Comparison of ENCODE assay signal across 15 cellular contexts in the genomic region with DNA sequence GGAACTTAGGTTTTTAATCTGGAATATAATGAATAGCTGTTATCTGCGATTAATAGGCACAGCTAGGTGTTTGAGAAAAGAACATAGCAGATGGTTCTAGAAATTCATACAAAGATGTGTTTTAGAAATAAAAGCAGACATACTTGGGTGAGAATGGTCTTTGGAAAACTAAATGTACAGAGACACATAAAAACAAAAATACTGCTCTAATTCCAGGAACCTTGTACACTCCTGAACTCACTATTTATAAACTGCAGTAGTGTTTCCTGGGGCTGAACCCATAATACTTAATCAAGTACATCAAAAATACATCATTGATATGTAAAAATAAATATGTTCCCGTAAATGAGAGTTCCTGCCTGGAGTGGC.
A peak's percentile ranks its signal among the peaks of the same experiment; 100 is the strongest.
DNase-seq lines count a peak whose midpoint lies in the region; ATAC-seq, FAIRE-seq and TF ChIP-seq lines count a peak whose summit lies in the region.
"Had no signal": no experiment of that assay in that cellular context is flagged by ENCODE, and none has a peak within 500 bp of the region (broad histone marks: within the 10 kb centered on the region; RNA-seq: fewer than 3 reads in every experiment).

No MANE protein-coding gene starts in this region.

- in situ Hi-C loops in gastrocnemius medialis (cut with MboI; ENCODE audit: low sequenced_read_pairs in 4 of 4) (loop anchor here in 1 of 4 donors (10.0 kb wide), 1 partner anchor 56 kb away; no protein-coding TSS in a partner anchor), HepG2 (cut with HindIII; ENCODE audit: extremely low pct_ligation_motif_present, low pct_unique_long_range_greater_than_20kb) (no loop called here)

- peaks cover 37% of the 10 kb centered on the region for H3F3A ChIP-seq in DOHH2 (ENCODE audit: control insufficient read depth, insufficient read depth)

- no peaks in the 10 kb centered on the region for H3K9me2 ChIP-seq in DOHH2 (replicated peaks; ENCODE audit: control insufficient read depth, low read length)

- no peak for ATAC-seq in gastrocnemius medialis
- ATAC-seq in HepG2 = no peak

- H3K36me3 Mint-ChIP-seq in T-helper 1 cell treated with Interleukin-12 subunit alpha and Interleukin-12 subunit beta and Interleukin-4 antibody, amounts not matched to agents 30 μg/mL and 1 μg/mL, for 36 hours (ENCODE audit: low read depth) = peaks cover 66% of the 10 kb centered on the region
- H3K36me3 Mint-ChIP-seq in brain = peaks cover 7% of the 10 kb centered on the region
- H3K36me3 Mint-ChIP-seq: mesothelial cell of epicardium had no signal

- H3K27ac ChIP-seq in DOHH2 (ENCODE audit: low read depth, low read length) (peak overlapping the region; percentile 87), gastrocnemius medialis (peak overlapping the region; percentile 19 to 65 (median 56)), HepG2 (ENCODE audit: extremely low read length, insufficient read depth, low read length) (no peak overlapping the region)
- H3K27ac ChIP-seq: 22Rv1 had no signal

- FAIRE-seq in HepG2 (lab: Jason Lieb, UNC) = no peak
- FAIRE-seq: G401.6 had no signal

- no peaks in the 10 kb centered on the region for H3K27me3 Mint-ChIP-seq in T-helper 1 cell treated with Interleukin-12 subunit alpha and Interleukin-12 subunit beta and Interleukin-4 antibody, amounts not matched to agents 30 μg/mL and 1 μg/mL, for 36 hours (ENCODE audit: low read depth)
- no peaks in the 10 kb centered on the region for H3K27me3 Mint-ChIP-seq in brain

- H3K9me3 ChIP-seq in DOHH2 (ENCODE audit: control insufficient read depth, insufficient read depth, low read length) = no peaks in the 10 kb centered on the region
- H3K9me3 ChIP-seq in gastrocnemius medialis = no peaks in the 10 kb centered on the region
- no peaks in the 10 kb centered on the region for H3K9me3 ChIP-seq in HepG2 (ENCODE audit: low read length)

- TF ChIP-seq POLR2A in gastrocnemius medialis (IDR thresholded peaks at IDR 0.05) = no peak
- TF ChIP-seq POLR2A in HepG2 (IDR thresholded peaks at IDR 0.05; ENCODE audit: insufficient read depth in 1 of 2, low read depth in 2 of 2, low read length in 2 of 2) = no peak

- H3K9me3 Mint-ChIP-seq in T-helper 1 cell treated with Interleukin-12 subunit alpha and Interleukin-12 subunit beta and Interleukin-4 antibody, amounts not matched to agents 30 μg/mL and 1 μg/mL, for 36 hours = no peaks in the 10 kb centered on the region
- no peaks in the 10 kb centered on the region for H3K9me3 Mint-ChIP-seq in brain
- H3K9me3 Mint-ChIP-seq: immature natural killer cell, mesothelial cell of epicardium had no signal

- H3K4me3 ChIP-seq in DOHH2 (ENCODE audit: low read length) = peak overlapping the region; percentile 59; the same call in 1 of the 2 replicates
- H3K4me3 ChIP-seq in gastrocnemius medialis = no peak overlapping the region
- no peak overlapping the region for H3K4me3 ChIP-seq in HepG2 (replicated peaks in 1 of 3; ENCODE audit: insufficient read depth in 1 of 3, low read depth in 2 of 3, low read length in 3 of 3)

- WGBS in HepG2 (ENCODE audit: low lambda C conversion rate) = 95% methylated on average over 2 of the region's 2 CpGs

- no peak overlapping the region for H2AFZ ChIP-seq in HepG2 (ENCODE audit: low read length)

- TF ChIP-seq CTCF in DOHH2 (IDR thresholded peaks at IDR 0.05; ENCODE audit: low read depth, low read length, poor library complexity, severe bottlenecking) = no peak
- TF ChIP-seq CTCF in brain (conservative IDR thresholded peaks at IDR 0.05) = no peak
- no peak for TF ChIP-seq CTCF in gastrocnemius medialis (IDR thresholded peaks at IDR 0.05 in 4 of 5, conservative IDR thresholded peaks at IDR 0.05 in 1 of 5)
- no peak for TF ChIP-seq CTCF in HepG2 (CRISPR knock-in tag; IDR thresholded peaks at IDR 0.05)

- TF ChIP-seq RAD21 in HepG2 (CRISPR knock-in tag; IDR thresholded peaks at IDR 0.05) = no peak

- H3K4me3 Mint-ChIP-seq in T-helper 1 cell treated with Interleukin-12 subunit alpha and Interleukin-12 subunit beta and Interleukin-4 antibody, amounts not matched to agents 30 μg/mL and 1 μg/mL, for 36 hours = no peak overlapping the region
- H3K4me3 Mint-ChIP-seq in brain = no peak overlapping the region
- H3K4me3 Mint-ChIP-seq: immature natural killer cell, mesothelial cell of epicardium had no signal

- CTCF ChIA-PET in HepG2 (lab: Yijun Ruan, JAX; ENCODE audit: low intra/inter-chr PET ratio, low total read pairs) = no interaction called here

- H3K27me3 ChIP-seq in DOHH2 (ENCODE audit: control insufficient read depth, low read length) (no peaks in the 10 kb centered on the region), gastrocnemius medialis (no peaks in the 10 kb centered on the region), HepG2 (ENCODE audit: control insufficient read depth in 1 of 2, insufficient read depth in 2 of 2, low read length in 2 of 2) (no peaks in the 10 kb centered on the region)

- peaks cover 100% of the 10 kb centered on the region for H3K36me3 ChIP-seq in DOHH2 (ENCODE audit: control insufficient read depth, low read length)
- no peaks in the 10 kb centered on the region for H3K36me3 ChIP-seq in gastrocnemius medialis
- H3K36me3 ChIP-seq in HepG2 (replicated peaks in 1 of 2; ENCODE audit: control insufficient read depth in 1 of 2, insufficient read depth in 2 of 2, low read length in 2 of 2) = no peaks in the 10 kb centered on the region

- peaks cover 95% of the 10 kb centered on the region for H3K4me1 ChIP-seq in DOHH2 (ENCODE audit: control insufficient read depth, low read length)
- H3K4me1 ChIP-seq in gastrocnemius medialis = peaks cover 46 to 51% of the 10 kb centered on the region in 2 donors
- no peaks in the 10 kb centered on the region for H3K4me1 ChIP-seq in HepG2 (ENCODE audit: insufficient read depth, low read length)

- H3K9ac ChIP-seq in HepG2 (ENCODE audit: insufficient read depth, low read depth, low read length) = no peak overlapping the region

- POLR2A ChIA-PET in HepG2 (lab: Yijun Ruan, JAX) = no interaction called here

- H3K27ac Mint-ChIP-seq in T-helper 1 cell treated with Interleukin-12 subunit alpha and Interleukin-12 subunit beta and Interleukin-4 antibody, amounts not matched to agents 30 μg/mL and 1 μg/mL, for 36 hours = peak overlapping the region; percentile 70
- H3K27ac Mint-ChIP-seq in brain = peak overlapping the region in 4 of 5 experiments; percentile 8 to 90 (median 58)

- no TSS peak for BruUV-seq in HepG2 (replicated peaks; lab: Mats Ljungman, UMichigan)

- H3K4me2 ChIP-seq in DOHH2 (ENCODE audit: low read length) = peak overlapping the region; percentile 64
- H3K4me2 ChIP-seq in HepG2 (ENCODE audit: low read depth, low read length) = no peak overlapping the region

- H3K79me2 ChIP-seq in DOHH2 (ENCODE audit: control insufficient read depth, low read length) (peaks cover 99% of the 10 kb centered on the region), HepG2 (ENCODE audit: insufficient read depth, low read length) (no peaks in the 10 kb centered on the region)

- TF ChIP-seq EP300 in HepG2 (IDR thresholded peaks at IDR 0.05; ENCODE audit: low read depth in 2 of 2, low read length in 2 of 2) (no peak), HepG2 (CRISPR knock-in tag; IDR thresholded peaks at IDR 0.05; ENCODE audit: borderline replicate concordance) (no peak)

- DNase-seq in T-helper 1 cell (no peak), gastrocnemius medialis (no peak), DMS 273 treated with DMSO at 0.1 percent for 48 hours (lab: John Stamatoyannopoulos, UW) (no peak), dedifferentiated amniotic fluid mesenchymal stem cell (ENCODE audit: extremely low spot score) (no peak), HepG2 (ENCODE audit: low spot score) (no peak)
- DNase-seq: effector CD4-positive, alpha-beta T cell; immature natural killer cell; NCI-H2107; NCI-H82 had no signal

- intact Hi-C loops in gastrocnemius medialis (cut with DNase I; ENCODE audit: low total_unique reads) (loop anchor here (5.0 kb wide), 1 partner anchor 58 kb away; no protein-coding TSS in a partner anchor), HepG2 (cut with micrococcal nuclease; ENCODE audit: unreplicated experiment) (no loop called here)

- H3K4me1 Mint-ChIP-seq in T-helper 1 cell treated with Interleukin-12 subunit alpha and Interleukin-12 subunit beta and Interleukin-4 antibody, amounts not matched to agents 30 μg/mL and 1 μg/mL, for 36 hours (ENCODE audit: low read depth) = peaks cover 74% of the 10 kb centered on the region
- H3K4me1 Mint-ChIP-seq in brain = peaks cover 69% of the 10 kb centered on the region

- H4K20me1 ChIP-seq in DOHH2 (ENCODE audit: control insufficient read depth, insufficient read depth, low read depth, low read length) = peaks cover 8% of the 10 kb centered on the region; the same call in 1 of the 2 replicates
- no peaks in the 10 kb centered on the region for H4K20me1 ChIP-seq in HepG2 (ENCODE audit: insufficient read depth, low read length)

TF ChIP-seq in HepG2, 621 proteins besides CTCF, POLR2A, EP300 and RAD21 (continues in another document):
- TF ChIP-seq, protein P1, sequence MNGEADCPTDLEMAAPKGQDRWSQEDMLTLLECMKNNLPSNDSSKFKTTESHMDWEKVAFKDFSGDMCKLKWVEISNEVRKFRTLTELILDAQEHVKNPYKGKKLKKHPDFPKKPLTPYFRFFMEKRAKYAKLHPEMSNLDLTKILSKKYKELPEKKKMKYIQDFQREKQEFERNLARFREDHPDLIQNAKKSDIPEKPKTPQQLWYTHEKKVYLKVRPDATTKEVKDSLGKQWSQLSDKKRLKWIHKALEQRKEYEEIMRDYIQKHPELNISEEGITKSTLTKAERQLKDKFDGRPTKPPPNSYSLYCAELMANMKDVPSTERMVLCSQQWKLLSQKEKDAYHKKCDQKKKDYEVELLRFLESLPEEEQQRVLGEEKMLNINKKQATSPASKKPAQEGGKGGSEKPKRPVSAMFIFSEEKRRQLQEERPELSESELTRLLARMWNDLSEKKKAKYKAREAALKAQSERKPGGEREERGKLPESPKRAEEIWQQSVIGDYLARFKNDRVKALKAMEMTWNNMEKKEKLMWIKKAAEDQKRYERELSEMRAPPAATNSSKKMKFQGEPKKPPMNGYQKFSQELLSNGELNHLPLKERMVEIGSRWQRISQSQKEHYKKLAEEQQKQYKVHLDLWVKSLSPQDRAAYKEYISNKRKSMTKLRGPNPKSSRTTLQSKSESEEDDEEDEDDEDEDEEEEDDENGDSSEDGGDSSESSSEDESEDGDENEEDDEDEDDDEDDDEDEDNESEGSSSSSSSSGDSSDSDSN (CRISPR knock-in tag; IDR thresholded peaks at IDR 0.05) = no peak
- TF ChIP-seq ZNF7 (CRISPR knock-in tag; IDR thresholded peaks at IDR 0.05) (no peak), NFRKB (IDR thresholded peaks at IDR 0.05) (no peak), ZNF264 (CRISPR knock-in tag; IDR thresholded peaks at IDR 0.05) (no peak), ZNF136 (CRISPR knock-in tag; IDR thresholded peaks at IDR 0.05; ENCODE audit: low read depth) (no peak)
- TF ChIP-seq, protein P2, sequence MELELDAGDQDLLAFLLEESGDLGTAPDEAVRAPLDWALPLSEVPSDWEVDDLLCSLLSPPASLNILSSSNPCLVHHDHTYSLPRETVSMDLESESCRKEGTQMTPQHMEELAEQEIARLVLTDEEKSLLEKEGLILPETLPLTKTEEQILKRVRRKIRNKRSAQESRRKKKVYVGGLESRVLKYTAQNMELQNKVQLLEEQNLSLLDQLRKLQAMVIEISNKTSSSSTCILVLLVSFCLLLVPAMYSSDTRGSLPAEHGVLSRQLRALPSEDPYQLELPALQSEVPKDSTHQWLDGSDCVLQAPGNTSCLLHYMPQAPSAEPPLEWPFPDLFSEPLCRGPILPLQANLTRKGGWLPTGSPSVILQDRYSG (CRISPR knock-in tag; IDR thresholded peaks at IDR 0.05) = no peak
